Comparison of ENCODE assay signal across 14 cellular contexts in genomic region chr2:19973471-19973870, GRCh38. TPM values are rescaled to one million over a fixed set of nuclear protein-coding genes. Genes with fewer than 3 reads are reported as not detected.
DNase-seq lines count a peak whose midpoint lies in the region; ATAC-seq, FAIRE-seq and TF ChIP-seq lines count a peak whose summit lies in the region.
"Had no signal": no experiment of that assay in that cellular context is flagged by ENCODE, and none has a peak within 500 bp of the region (broad histone marks: within the 10 kb centered on the region; RNA-seq: fewer than 3 reads in every experiment).

No MANE protein-coding gene starts in this region.

- FAIRE-seq in H54 (lab: Jason Lieb, UNC), result no peak
- FAIRE-seq: GM12891 had no signal

- in situ Hi-C loops in Caki2 (cut with HindIII; ENCODE audit: low pct_unique_long_range_greater_than_20kb, low sequenced_read_pairs), result no loop called here

- DNase-seq in Caki2 (ENCODE audit: low read depth) (peak; percentile 24), NCI-H1694 treated with DMSO at 0.1 percent for 48 hours (lab: John Stamatoyannopoulos, UW) (peak; percentile 39), glomerular visceral epithelial cell (ENCODE audit: extremely low spot score) (peak; percentile 32), renal cortical epithelial cell (ENCODE audit: low read depth) (peak; percentile 31), H54 (ENCODE audit: insufficient read length, low spot score) (no peak), GDM1 (lab: John Stamatoyannopoulos, UW) (no peak)
- DNase-seq: ACHN; Calu3; CD4-positive, CD25-positive, alpha-beta regulatory T cell; DMS 273 treated with DMSO at 0.1 percent for 48 hours; KBM-7 had no signal

- ATAC-seq in GM19467 (IDR thresholded peaks at IDR 0.05; ENCODE audit: unreplicated experiment), result no peak
- ATAC-seq: HCT116 had no signal

- no peak for TF ChIP-seq POLR2A in H54 (IDR thresholded peaks at IDR 0.05; ENCODE audit: low read depth, low read length)

RNA-seq across cellular contexts. Expression of gene WDR35, which starts 16.4 kb away (rescaled TPM):
- 4.4 and 6.1 TPM in 2 replicates for total RNA-seq in Caki2 (2014; rRNA removed; shearing (Covaris generic); ENCODE audit: low replicate concordance)
- total RNA-seq in renal cortical epithelial cell, result 14.6 and 38.4 TPM in 2 replicates

RNA-seq across cellular contexts. Expression of gene MATN3, which starts 39.0 kb away (rescaled TPM):
- 2.6 and 3.6 TPM in 2 replicates for total RNA-seq in Caki2 (2014; rRNA removed; shearing (Covaris generic); ENCODE audit: low replicate concordance)
- total RNA-seq in renal cortical epithelial cell, result 8.9 and 32.1 TPM in 2 replicates
- total RNA-seq: CD4-positive, CD25-positive, alpha-beta regulatory T cell had no signal

Comparison
In these comparisons a context has a peak if more than half of its experiments do, and no peak if none do; other contexts are left out.
1. DNase-seq: peak in Caki2 (single experiment), NCI-H1694 treated with DMSO at 0.1 percent for 48 hours (single experiment), glomerular visceral epithelial cell (single experiment) and renal cortical epithelial cell (single experiment); none in H54 (single experiment) and GDM1 (single experiment).